19 cellular contexts compared by ENCODE assay signal in genomic region chr2:124647245-124647644, GRCh38.
A peak's percentile ranks its signal among the peaks of the same experiment; 100 is the strongest.
DNase-seq lines count a peak whose midpoint lies in the region; ATAC-seq and TF ChIP-seq lines count a peak whose summit lies in the region.
"Had no signal": no experiment of that assay in that cellular context is flagged by ENCODE, and none has a peak within 500 bp of the region (broad histone marks: within the 10 kb centered on the region; RNA-seq: fewer than 3 reads in every experiment).

No MANE protein-coding gene starts in this region.

- H3K4ac ChIP-seq in mesenchymal stem cell (ENCODE audit: low read depth in 1 of 2, low read length in 2 of 2): no peak overlapping the region

- H4K20me1 ChIP-seq in MM.1S (ENCODE audit: insufficient read depth, low read length): no peaks in the 10 kb centered on the region
- H4K20me1 ChIP-seq: BLaER1 had no signal

- H3K9me2 ChIP-seq in MM.1S (replicated peaks; ENCODE audit: insufficient read depth, low read length): no peaks in the 10 kb centered on the region

- H3K27me3 ChIP-seq in mesenchymal stem cell (ENCODE audit: control insufficient read depth in 1 of 2, insufficient read depth in 1 of 2, low read length in 2 of 2) (no peaks in the 10 kb centered on the region), MM.1S (replicated peaks; ENCODE audit: insufficient read depth, low read length) (no peaks in the 10 kb centered on the region)
- H3K27me3 ChIP-seq: BLaER1 had no signal

- H2BK120ac ChIP-seq in mesenchymal stem cell (ENCODE audit: low read depth, low read length): no peak overlapping the region

- intact Hi-C loops in lower leg skin (cut with DNase I; ENCODE audit: low total_unique reads): no loop called here

- no peak overlapping the region for H4K91ac ChIP-seq in mesenchymal stem cell (ENCODE audit: low read length)

- H2BK12ac ChIP-seq in mesenchymal stem cell (ENCODE audit: low read length in 2 of 2): no peak overlapping the region

- no peak overlapping the region for H3K23ac ChIP-seq in mesenchymal stem cell (ENCODE audit: low read length in 2 of 2)

- WGBS in mesenchymal stem cell: 100% methylated on average over 3 of the region's 3 CpGs
- 91 to 92% methylated on average over 3 of the region's 3 CpGs for WGBS in lower leg skin, 2 donors

- no peak overlapping the region for H4K8ac ChIP-seq in mesenchymal stem cell (ENCODE audit: low read length)

- TF ChIP-seq POLR2A in lower leg skin (IDR thresholded peaks at IDR 0.05): no peak

- no peak overlapping the region for H3K4me3 ChIP-seq in mesenchymal stem cell (ENCODE audit: insufficient read depth in 1 of 2, low read depth in 1 of 2, low read length in 2 of 2)
- no peak overlapping the region for H3K4me3 ChIP-seq in MM.1S (ENCODE audit: low read length)
- H3K4me3 ChIP-seq in lower leg skin (ENCODE audit: low read depth, poor library complexity, severe bottlenecking): no peak overlapping the region
- H3K4me3 ChIP-seq: BLaER1, GM23338 had no signal

- DNase-seq in MV-4-11 (lab: John Stamatoyannopoulos, UW) (peak; percentile 27), glomerular visceral epithelial cell (ENCODE audit: extremely low spot score) (peak; percentile 31), left lobe of liver (ENCODE audit: low spot score) (no peak), mesenchymal stem cell (no peak), MM.1S (no peak), lower leg skin (ENCODE audit: low spot score in 2 of 2) (no peak), superior temporal gyrus (ENCODE audit: extremely low spot score) (no peak)
- DNase-seq: Caco-2; CD4-positive, CD25-positive, alpha-beta regulatory T cell; CD8-positive, alpha-beta T cell; DMS153; DND-41; H9 had no signal

- no peak overlapping the region for H2BK15ac ChIP-seq in mesenchymal stem cell (ENCODE audit: low read depth, poor library complexity, severe bottlenecking)

- H3K14ac ChIP-seq in mesenchymal stem cell (ENCODE audit: low read length in 2 of 2): no peak overlapping the region

- TF ChIP-seq CTCF in MM.1S (IDR thresholded peaks at IDR 0.05; ENCODE audit: low read length) (no peak), lower leg skin (IDR thresholded peaks at IDR 0.05) (no peak)

- peaks cover 2% of the 10 kb centered on the region for H3K4me1 ChIP-seq in mesenchymal stem cell (ENCODE audit: control insufficient read depth, insufficient read depth, low read depth, low read length)
- H3K4me1 ChIP-seq in MM.1S (ENCODE audit: low read length): no peaks in the 10 kb centered on the region
- H3K4me1 ChIP-seq: BLaER1, Caco-2 had no signal

- H3F3A ChIP-seq in MM.1S (ENCODE audit: insufficient read depth, low read length): no peaks in the 10 kb centered on the region

- H2BK5ac ChIP-seq in mesenchymal stem cell (ENCODE audit: low read depth, low read length, poor library complexity, severe bottlenecking): no peak overlapping the region

- H3K79me1 ChIP-seq in mesenchymal stem cell (replicated peaks; ENCODE audit: low read length, poor library complexity, severe bottlenecking): no peaks in the 10 kb centered on the region

- no peak overlapping the region for H3K9ac ChIP-seq in mesenchymal stem cell (ENCODE audit: low read length)
- no peak overlapping the region for H3K9ac ChIP-seq in MM.1S (ENCODE audit: low read length)
- H3K9ac ChIP-seq: BLaER1 had no signal

- H3K27ac ChIP-seq in mesenchymal stem cell (ENCODE audit: low read length, poor library complexity, severe bottlenecking): peak overlapping the region; percentile 38
- no peak overlapping the region for H3K27ac ChIP-seq in MM.1S (ENCODE audit: low read length)
- H3K27ac ChIP-seq: 22Rv1, BLaER1, C4-2B had no signal

- H3K9me3 ChIP-seq in mesenchymal stem cell (ENCODE audit: control insufficient read depth, low read length): no peaks in the 10 kb centered on the region
- no peaks in the 10 kb centered on the region for H3K9me3 ChIP-seq in MM.1S (replicated peaks; ENCODE audit: insufficient read depth, low read length)
- H3K9me3 ChIP-seq: BLaER1, Caco-2 had no signal

- H3K79me2 ChIP-seq in MM.1S (ENCODE audit: low read length): no peaks in the 10 kb centered on the region

- H3K18ac ChIP-seq in mesenchymal stem cell (ENCODE audit: low read depth in 1 of 2, low read length in 2 of 2): no peak overlapping the region

- no peak overlapping the region for H2AFZ ChIP-seq in mesenchymal stem cell (ENCODE audit: low read depth, low read length)
- no peak overlapping the region for H2AFZ ChIP-seq in MM.1S (ENCODE audit: low read length)
- H2AFZ ChIP-seq: GM23338 had no signal

- ATAC-seq in left lobe of liver (peak; percentile 88), HG03439 (IDR thresholded peaks at IDR 0.05; ENCODE audit: unreplicated experiment) (no peak)
- ATAC-seq: CD8-positive, alpha-beta T cell; GM23338; HCT116 had no signal

- H3K36me3 ChIP-seq in mesenchymal stem cell (ENCODE audit: control insufficient read depth in 1 of 2, insufficient read depth in 2 of 2, low read depth in 1 of 2, low read length in 2 of 2): no peaks in the 10 kb centered on the region
- no peaks in the 10 kb centered on the region for H3K36me3 ChIP-seq in MM.1S (replicated peaks; ENCODE audit: insufficient read depth, low read length)
- H3K36me3 ChIP-seq: BLaER1 had no signal

- no peak overlapping the region for H2AK5ac ChIP-seq in mesenchymal stem cell (ENCODE audit: low read length, severe bottlenecking)

- no peak overlapping the region for H3K4me2 ChIP-seq in mesenchymal stem cell (ENCODE audit: low read length, poor library complexity, severe bottlenecking)
- H3K4me2 ChIP-seq in MM.1S (ENCODE audit: low read depth, low read length): no peak overlapping the region
- H3K4me2 ChIP-seq: BLaER1, GM23338 had no signal

Comparison
In these comparisons a context has a peak if more than half of its experiments do, and no peak if none do; other contexts are left out.
1. DNase-seq: peak in MV-4-11 (single experiment) and glomerular visceral epithelial cell (single experiment); none in left lobe of liver (single experiment), mesenchymal stem cell (single experiment), MM.1S (single experiment), lower leg skin (0 of 2) and superior temporal gyrus (single experiment).